In the genomic region with DNA sequence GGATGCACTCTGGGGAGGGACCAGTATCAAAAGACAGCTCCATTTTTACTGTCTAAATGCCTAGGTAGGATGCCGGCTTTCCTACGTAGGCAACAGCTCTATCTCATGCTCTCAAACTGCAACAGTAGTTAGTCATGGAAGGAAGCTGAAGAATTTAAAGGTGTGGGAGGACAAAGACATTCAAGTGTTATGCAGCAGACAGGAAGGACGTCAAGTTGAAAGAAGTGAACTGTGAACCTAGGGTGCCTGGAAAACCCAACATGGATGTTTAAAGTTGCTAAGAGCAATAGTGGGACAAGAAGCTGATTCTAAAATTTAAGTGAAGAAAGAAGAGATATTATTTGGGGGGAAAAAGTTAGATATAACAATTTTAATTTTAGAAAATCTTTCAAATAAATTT, we compare ENCODE assay signal across 11 cellular contexts. TPM values are rescaled to one million over a fixed set of nuclear protein-coding genes. Genes with fewer than 3 reads are reported as not detected.
A peak's percentile ranks its signal among the peaks of the same experiment; 100 is the strongest.
DNase-seq lines count a peak whose midpoint lies in the region; ATAC-seq, FAIRE-seq and TF ChIP-seq lines count a peak whose summit lies in the region.
"Had no signal": no experiment of that assay in that cellular context is flagged by ENCODE, and none has a peak within 500 bp of the region (broad histone marks: within the 10 kb centered on the region; RNA-seq: fewer than 3 reads in every experiment).

No MANE protein-coding gene starts in this region.

- H3K9me3 ChIP-seq in CD4-positive, CD25-positive, alpha-beta regulatory T cell (ENCODE audit: control insufficient read depth in 2 of 2, low read length in 2 of 2): no peaks in the 10 kb centered on the region
- H3K9me3 ChIP-seq in lower lobe of right lung: no peaks in the 10 kb centered on the region

- peak overlapping the region; percentile 5 to 68 (median 57) for H3K27ac Mint-ChIP-seq in CD4-positive, CD25-positive, alpha-beta regulatory T cell

- peaks cover 14% of the 10 kb centered on the region for H3K36me3 Mint-ChIP-seq in CD4-positive, CD25-positive, alpha-beta regulatory T cell

- H3K4me1 ChIP-seq in CD4-positive, CD25-positive, alpha-beta regulatory T cell (ENCODE audit: control insufficient read depth, insufficient read depth, low read length, poor library complexity, severe bottlenecking): peaks cover 27% of the 10 kb centered on the region
- H3K4me1 ChIP-seq in lower lobe of right lung: peaks cover 48% of the 10 kb centered on the region

- no peaks in the 10 kb centered on the region for H3K27me3 Mint-ChIP-seq in CD4-positive, CD25-positive, alpha-beta regulatory T cell

- H3K4me1 Mint-ChIP-seq in CD4-positive, CD25-positive, alpha-beta regulatory T cell: peaks cover 28 to 63% (median 45%) of the 10 kb centered on the region in 4 donors

- peak in 1 of 3 donors; percentile 50 for DNase-seq in CD4-positive, CD25-positive, alpha-beta regulatory T cell
- DNase-seq in H7: peak; percentile 25
- peak; percentile 29 for DNase-seq in astrocyte of the hippocampus (ENCODE audit: low read depth, low spot score)
- no peak for DNase-seq in lower lobe of right lung
- DNase-seq in amygdala (lab: John Stamatoyannopoulos, UW): no peak
- no peak for DNase-seq in activated effector memory CD4-positive, alpha-beta T cell treated with anti-CD3 and anti-CD28 coated beads, Interleukin-2, amount 50 U/mL, for 16 hours
- DNase-seq in urothelium cell line (ENCODE audit: low spot score): no peak
- DNase-seq: DMS153, MV-4-11, RPMI8226 had no signal

- peak overlapping the region; percentile 29 for H3K27ac ChIP-seq in CD4-positive, CD25-positive, alpha-beta regulatory T cell (ENCODE audit: insufficient read depth, low read length, poor library complexity, severe bottlenecking)
- peak overlapping the region; percentile 4 for H3K27ac ChIP-seq in lower lobe of right lung

- TF ChIP-seq CTCF in lower lobe of right lung (IDR thresholded peaks at IDR 0.05): no peak

- no peaks in the 10 kb centered on the region for H3K27me3 ChIP-seq in CD4-positive, CD25-positive, alpha-beta regulatory T cell (ENCODE audit: control insufficient read depth, insufficient read depth, low read length)
- H3K27me3 ChIP-seq in H7 (ENCODE audit: control insufficient read depth, insufficient read depth, low read length): no peaks in the 10 kb centered on the region
- no peaks in the 10 kb centered on the region for H3K27me3 ChIP-seq in lower lobe of right lung (ENCODE audit: low read depth)

- peak; percentile 57 to 66 for ATAC-seq in CD4-positive, CD25-positive, alpha-beta regulatory T cell (ENCODE audit: low read depth in 2 of 2)
- ATAC-seq in lower lobe of right lung (peak; percentile 57 to 84), GM21526 (IDR thresholded peaks at IDR 0.05; ENCODE audit: low FRiP score, unreplicated experiment) (no peak)

- H3K4me3 ChIP-seq in CD4-positive, CD25-positive, alpha-beta regulatory T cell (ENCODE audit: low read depth, low read length): no peak overlapping the region
- H3K4me3 ChIP-seq in H7 (ENCODE audit: insufficient read depth, low read depth, low read length) (no peak overlapping the region), lower lobe of right lung (no peak overlapping the region)

- intact Hi-C loops in lower lobe of right lung (cut with DNase I): no loop called here

- no peak for FAIRE-seq in urothelium cell line (lab: Jason Lieb, UNC)

- H3K4me3 Mint-ChIP-seq in CD4-positive, CD25-positive, alpha-beta regulatory T cell: peak overlapping the region in 3 of 4 donors; percentile 0 to 63 (median 22)

- H3K9me3 Mint-ChIP-seq in CD4-positive, CD25-positive, alpha-beta regulatory T cell: no peaks in the 10 kb centered on the region

- peaks cover 27% of the 10 kb centered on the region for H3K36me3 ChIP-seq in CD4-positive, CD25-positive, alpha-beta regulatory T cell (ENCODE audit: control insufficient read depth, insufficient read depth, low read length)
- H3K36me3 ChIP-seq in H7 (replicated peaks; ENCODE audit: control insufficient read depth, insufficient read depth, low read length) (peaks cover 5% of the 10 kb centered on the region), lower lobe of right lung (peaks cover 38% of the 10 kb centered on the region)

RNA-seq across cellular contexts. Expression of a gene that starts 5.9 kb away (rescaled TPM):
- 64.5 TPM for total RNA-seq in CD4-positive, CD25-positive, alpha-beta regulatory T cell
- polyA plus RNA-seq in CD4-positive, CD25-positive, alpha-beta regulatory T cell: 10 to 100 TPM; 29.5 to 60.3 (median 37.7) TPM
- 105 and 119 TPM in 2 replicates for total RNA-seq in H7 (2014; rRNA removed; shearing (Covaris generic))
- 56.7 TPM for total RNA-seq in lower lobe of right lung

RNA-seq across cellular contexts. Expression of a gene that starts 17.0 kb away (rescaled TPM):
- total RNA-seq in CD4-positive, CD25-positive, alpha-beta regulatory T cell: 15.0 TPM
- 10 to 100 TPM; 13.4 to 18.8 (median 18.0) TPM for polyA plus RNA-seq in CD4-positive, CD25-positive, alpha-beta regulatory T cell
- total RNA-seq in H7 (2014; rRNA removed; shearing (Covaris generic)): 49.5 and 76.3 TPM in 2 replicates
- 8.4 TPM for total RNA-seq in lower lobe of right lung

Comparison
In these comparisons a context has a peak if more than half of its experiments do, and no peak if none do; other contexts are left out.
1. DNase-seq: peak in H7 (single experiment) and astrocyte of the hippocampus (single experiment); none in lower lobe of right lung (single experiment), amygdala (0 of 56), activated effector memory CD4-positive, alpha-beta T cell treated with anti-CD3 and anti-CD28 coated beads, Interleukin-2, amount 50 U/mL, for 16 hours (single experiment) and urothelium cell line (single experiment).